In the genomic region with DNA sequence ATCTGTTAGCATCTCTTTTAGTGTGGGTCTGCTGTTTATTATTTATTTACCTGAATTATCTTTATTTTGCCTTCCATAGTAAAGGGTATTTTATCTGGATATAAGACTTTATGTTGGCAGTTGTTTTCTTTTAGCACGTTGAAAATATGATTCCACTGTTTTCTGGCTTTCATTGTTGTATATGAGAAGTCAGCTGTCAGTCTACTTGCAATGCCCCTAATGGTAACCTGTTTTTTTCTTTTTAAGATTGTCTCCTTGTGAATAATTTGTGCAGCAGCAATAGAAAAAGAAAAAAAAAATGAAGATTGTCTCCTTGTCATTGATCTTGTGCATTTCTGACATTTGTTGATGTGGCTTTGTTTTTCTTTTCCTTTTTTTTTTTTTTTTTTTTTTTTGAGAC, we compare ENCODE assay signal across 26 cellular contexts. TPM values are rescaled to one million over a fixed set of nuclear protein-coding genes. Genes with fewer than 3 reads are reported as not detected.
DNase-seq lines count a peak whose midpoint lies in the region; ATAC-seq and TF ChIP-seq lines count a peak whose summit lies in the region.
"Had no signal": no experiment of that assay in that cellular context is flagged by ENCODE, and none has a peak within 500 bp of the region (broad histone marks: within the 10 kb centered on the region; RNA-seq: fewer than 3 reads in every experiment).

No MANE protein-coding gene starts in this region.

- H4K20me1 ChIP-seq in HCT116 (ENCODE audit: insufficient read depth), result no peaks in the 10 kb centered on the region

- no TSS peak for BruUV-seq in HCT116 (replicated peaks; lab: Mats Ljungman, UMichigan)

- H3K4me1 ChIP-seq in HCT116 (ENCODE audit: control insufficient read depth in 1 of 2, insufficient read depth in 2 of 2, low read length in 2 of 2) (no peaks in the 10 kb centered on the region), psoas muscle (no peaks in the 10 kb centered on the region)
- H3K4me1 ChIP-seq: BE2C, HAP-1 had no signal

- WGBS in psoas muscle, 3 donors, result 38 to 60% (median 51%) methylated on average over 1 of the region's 1 CpG

- peak; percentile 7 for DNase-seq in AG20443 (ENCODE audit: low spot score)
- DNase-seq in HCT116 (ENCODE audit: low read depth, low spot score), result no peak
- peak; percentile 19 for DNase-seq in SW480 (ENCODE audit: low spot score)
- DNase-seq in fibroblast of peridontal ligament (ENCODE audit: extremely low read depth), result peak; percentile 9
- no peak for DNase-seq in caudate nucleus (lab: John Stamatoyannopoulos, UW)
- DNase-seq in activated CD8-positive, alpha-beta memory T cell treated with anti-CD3 and anti-CD28 coated beads, Interleukin-2, amount 10 ng/mL, durations not matched to agents 7 days and 5 days, result no peak
- no peak for DNase-seq in psoas muscle
- DNase-seq: BE2C; CD8-positive, alpha-beta memory T cell; DMS 273 treated with DMSO at 0.1 percent for 48 hours; GOT3; Karpas-422; NCI-H1092 treated with DMSO at 0.1 percent for 48 hours; NCI-H1436; NCI-H187; NCI-H2081 treated with DMSO at 0.1 percent for 48 hours; NCI-H446; NCI-H526; NCI-H82; NK-92 treated with Interleukin-12 subunit alpha and Interleukin-12 subunit beta, amount 100 ng/mL, for 24 hours; PC-9; T-helper 1 cell had no signal

- peaks cover 12 to 18% of the 10 kb centered on the region in 2 experiments; a peak in 2 of 4 replicates for H3K9me3 ChIP-seq in HCT116 (ENCODE audit: control insufficient read depth in 1 of 2, insufficient read depth in 1 of 2, low read depth in 1 of 2, low read length in 2 of 2)
- H3K9me3 ChIP-seq in psoas muscle, result peaks cover 24% of the 10 kb centered on the region
- H3K9me3 ChIP-seq: BE2C had no signal

- no peaks in the 10 kb centered on the region for H3K4me1 Mint-ChIP-seq in activated CD8-positive, alpha-beta memory T cell treated with anti-CD3 and anti-CD28 coated beads, Interleukin-2, amount 10 ng/mL, durations not matched to agents 7 days and 5 days
- H3K4me1 Mint-ChIP-seq: CD14-positive monocyte; CD8-positive, alpha-beta memory T cell had no signal

- peaks cover 6% of the 10 kb centered on the region for H3K36me3 Mint-ChIP-seq in activated CD8-positive, alpha-beta memory T cell treated with anti-CD3 and anti-CD28 coated beads, Interleukin-2, amount 10 ng/mL, durations not matched to agents 7 days and 5 days
- H3K36me3 Mint-ChIP-seq: CD14-positive monocyte had no signal

- POLR2A ChIA-PET in HCT116 (lab: Charles Lee), result no interaction called here

- CTCF ChIA-PET in HCT116 (lab: Charles Lee), result no interaction called here
- CTCF ChIA-PET in activated CD8-positive, alpha-beta memory T cell treated with anti-CD3 and anti-CD28 coated beads, Interleukin-2, amount 10 ng/mL, durations not matched to agents 7 days and 5 days (lab: Charles Lee), result no interaction called here

- peaks cover 19% of the 10 kb centered on the region for H3K9me3 Mint-ChIP-seq in activated CD8-positive, alpha-beta memory T cell treated with anti-CD3 and anti-CD28 coated beads, Interleukin-2, amount 10 ng/mL, durations not matched to agents 7 days and 5 days (ENCODE audit: low read depth)

- intact Hi-C loops in HCT116 (cut with micrococcal nuclease) (no loop called here), psoas muscle (cut with DNase I) (no loop called here)

- H2AFZ ChIP-seq in HCT116 (ENCODE audit: low read depth, low read length, poor library complexity, severe bottlenecking), result no peak overlapping the region
- H2AFZ ChIP-seq: PC-9 had no signal

- no peak for TF ChIP-seq POLR2A in HCT116 (IDR thresholded peaks at IDR 0.05; ENCODE audit: borderline replicate concordance, extremely low read depth, insufficient read depth, insufficient read length)

- RAD21 ChIA-PET in HCT116 (lab: Charles Lee; ENCODE audit: low non-redundant PET in 1 of 2, low total read pairs in 2 of 2, uncharacterized antibody in 2 of 2, unreplicated experiment in 2 of 2), result interaction anchor here in 1 of 2 experiments (0.7 kb wide), 1 partner anchor 1882 kb away, joined by 7 read pairs; no protein-coding TSS in a partner anchor

- H3K27me3 Mint-ChIP-seq in activated CD8-positive, alpha-beta memory T cell treated with anti-CD3 and anti-CD28 coated beads, Interleukin-2, amount 10 ng/mL, durations not matched to agents 7 days and 5 days, result peaks cover 4% of the 10 kb centered on the region

- H3K9me2 ChIP-seq in HCT116 (ENCODE audit: insufficient read depth), result no peaks in the 10 kb centered on the region

- H3K9ac ChIP-seq in HCT116 (ENCODE audit: low read length), result no peak overlapping the region

- no peak for TF ChIP-seq RAD21 in HCT116 (IDR thresholded peaks at IDR 0.05; ENCODE audit: low read depth)

- H3K36me3 ChIP-seq in HCT116 (ENCODE audit: control insufficient read depth in 1 of 2, insufficient read depth in 2 of 2, low read length in 2 of 2) (no peaks in the 10 kb centered on the region), psoas muscle (ENCODE audit: insufficient read depth in 1 of 2, low read depth in 1 of 2) (peaks cover 0 to 20% of the 10 kb centered on the region in 2 donors)
- H3K36me3 ChIP-seq: BE2C, HAP-1 had no signal

- H3K4me2 ChIP-seq in HCT116 (ENCODE audit: low read length), result no peak overlapping the region
- H3K4me2 ChIP-seq: PC-9 had no signal

- ATAC-seq in HCT116 (no peak), psoas muscle (no peak)
- no peak for ATAC-seq in activated CD8-positive, alpha-beta memory T cell treated with anti-CD3 and anti-CD28 coated beads, Interleukin-2, amount 10 ng/mL, durations not matched to agents 7 days and 5 days
- ATAC-seq: Right ventricle myocardium inferior had no signal

- H3K79me2 ChIP-seq in HCT116 (ENCODE audit: insufficient read depth, low read length), result no peaks in the 10 kb centered on the region

- no peaks in the 10 kb centered on the region for H3K27me3 ChIP-seq in HCT116 (ENCODE audit: insufficient read depth, low read length)
- H3K27me3 ChIP-seq in psoas muscle (ENCODE audit: insufficient read depth in 3 of 3, low read length in 2 of 3), result no peaks in the 10 kb centered on the region
- H3K27me3 ChIP-seq: BE2C had no signal

- H3K27ac ChIP-seq in HCT116 (ENCODE audit: low read depth, low read length) (no peak overlapping the region), caudate nucleus (ENCODE audit: low read depth, low read length) (no peak overlapping the region), psoas muscle (no peak overlapping the region)
- H3K27ac ChIP-seq: HL-60, PC-9 had no signal

- H3K4me3 ChIP-seq in HCT116 (replicated peaks in 1 of 2; ENCODE audit: low read depth in 1 of 2, low read length in 2 of 2) (no peak overlapping the region), psoas muscle (no peak overlapping the region)
- H3K4me3 ChIP-seq: HAP-1, PC-9 had no signal

- H3K27ac Mint-ChIP-seq in activated CD8-positive, alpha-beta memory T cell treated with anti-CD3 and anti-CD28 coated beads, Interleukin-2, amount 10 ng/mL, durations not matched to agents 7 days and 5 days, result no peak overlapping the region
- H3K27ac Mint-ChIP-seq: CD14-positive monocyte had no signal

- no peak overlapping the region for H3K4me3 Mint-ChIP-seq in activated CD8-positive, alpha-beta memory T cell treated with anti-CD3 and anti-CD28 coated beads, Interleukin-2, amount 10 ng/mL, durations not matched to agents 7 days and 5 days
- H3K4me3 Mint-ChIP-seq: CD14-positive monocyte; CD8-positive, alpha-beta memory T cell had no signal

- no peak for TF ChIP-seq CTCF in HCT116 (IDR thresholded peaks at IDR 0.05 in 2 of 3, conservative IDR thresholded peaks at IDR 0.05 in 1 of 3; ENCODE audit: borderline replicate concordance in 1 of 3, insufficient read depth in 1 of 3, low read depth in 2 of 3, low read length in 2 of 3)
- TF ChIP-seq CTCF in psoas muscle (IDR thresholded peaks at IDR 0.05), result no peak

TF ChIP-seq in HCT116, 20 proteins besides CTCF, POLR2A, EP300 and RAD21:
- TF ChIP-seq, protein P1, sequence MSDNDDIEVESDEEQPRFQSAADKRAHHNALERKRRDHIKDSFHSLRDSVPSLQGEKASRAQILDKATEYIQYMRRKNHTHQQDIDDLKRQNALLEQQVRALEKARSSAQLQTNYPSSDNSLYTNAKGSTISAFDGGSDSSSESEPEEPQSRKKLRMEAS (IDR thresholded peaks at IDR 0.05), result no peak
- no peak for TF ChIP-seq ZFX (IDR thresholded peaks at IDR 0.05)
- TF ChIP-seq CBX3 (IDR thresholded peaks at IDR 0.05; ENCODE audit: low read depth), result peak; percentile 96
TF ChIP-seq in HCT116: peak in this region for 1.

RNA-seq across cellular contexts. Expression of a gene that starts 27.2 kb away (rescaled TPM):
- total RNA-seq in HCT116 (2021; ENCODE audit: unreplicated experiment) (9.6 TPM), psoas muscle (10 to 100 TPM in 2 of 4 donors, 1 to 10 TPM in 2; 8.6 to 36.9 (median 11.1) TPM)
- 3.8 and 4.3 TPM in 2 replicates for polyA plus RNA-seq in HCT116 (2012)
- total RNA-seq in activated CD8-positive, alpha-beta memory T cell treated with anti-CD3 and anti-CD28 coated beads, Interleukin-2, amount 10 ng/mL, durations not matched to agents 7 days and 5 days, result 1 to 10 TPM; 3.6 to 4.6 TPM
- 1 to 10 TPM; 7.8 to 9.2 (median 9.2) TPM for polyA plus RNA-seq in psoas muscle

Comparison
In these comparisons a context has a peak if more than half of its experiments do, and no peak if none do; other contexts are left out.
1. DNase-seq: peak in AG20443 (single experiment), SW480 (single experiment) and fibroblast of peridontal ligament (single experiment); none in HCT116 (single experiment), caudate nucleus (0 of 61), activated CD8-positive, alpha-beta memory T cell treated with anti-CD3 and anti-CD28 coated beads, Interleukin-2, amount 10 ng/mL, durations not matched to agents 7 days and 5 days (single experiment) and psoas muscle (0 of 2).